In the genomic region with DNA sequence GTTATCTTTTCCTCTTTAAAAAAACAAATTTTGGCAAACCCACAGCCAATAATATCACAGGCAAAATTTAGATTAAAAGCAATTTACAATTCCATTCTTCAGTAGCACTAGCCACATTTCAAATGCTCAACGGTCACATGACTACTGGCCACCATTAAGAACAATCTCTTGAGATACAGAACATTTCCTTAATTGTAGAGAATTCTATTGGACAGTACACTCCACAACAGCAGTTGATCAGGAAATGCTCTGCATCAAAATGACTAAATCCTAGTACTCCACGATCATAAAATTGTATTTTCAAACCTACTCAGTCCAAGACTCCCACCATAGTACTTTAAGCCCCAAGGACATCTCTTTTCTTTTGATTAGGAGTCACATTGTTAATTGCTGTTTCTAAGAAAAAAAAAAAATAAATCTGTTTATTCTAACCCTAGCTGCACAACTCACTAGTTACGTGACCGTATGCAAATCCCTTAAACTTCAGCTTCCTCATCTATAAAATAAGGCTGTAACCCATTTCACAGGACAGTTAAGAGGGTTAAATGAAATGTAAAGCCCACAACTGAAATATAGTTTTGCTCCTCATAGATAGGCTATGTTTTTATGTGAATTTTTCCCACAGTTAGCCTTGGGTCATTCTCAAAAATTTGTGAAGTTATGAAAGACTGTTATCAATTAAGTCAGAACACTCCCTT, we compare ENCODE assay signal across 25 cellular contexts. TPM values are rescaled to one million over a fixed set of nuclear protein-coding genes. Genes with fewer than 3 reads are reported as not detected.
A peak's percentile ranks its signal among the peaks of the same experiment; 100 is the strongest.
DNase-seq lines count a peak whose midpoint lies in the region.
"Had no signal": no experiment of that assay in that cellular context is flagged by ENCODE, and none has a peak within 500 bp of the region (broad histone marks: within the 10 kb centered on the region; RNA-seq: fewer than 3 reads in every experiment).

No MANE protein-coding gene starts in this region.

- H3K36me3 ChIP-seq in CD8-positive, alpha-beta memory T cell (ENCODE audit: insufficient read depth, low read length), result peaks cover 64% of the 10 kb centered on the region
- H3K36me3 ChIP-seq in mesenchymal stem cell (ENCODE audit: control insufficient read depth in 1 of 2, insufficient read depth in 2 of 2, low read depth in 1 of 2, low read length in 2 of 2), result peaks cover 35 to 99% of the 10 kb centered on the region in 2 experiments

- no peaks in the 10 kb centered on the region for H3K27me3 Mint-ChIP-seq in activated T-cell treated with anti-CD3 and anti-CD28 coated beads, Interleukin-2, amount 50 U/mL, for 24 hours
- H3K27me3 Mint-ChIP-seq in CD8-positive, alpha-beta memory T cell, result no peaks in the 10 kb centered on the region
- H3K27me3 Mint-ChIP-seq in activated naive CD8-positive, alpha-beta T cell, result no peaks in the 10 kb centered on the region
- H3K27me3 Mint-ChIP-seq: activated T-helper 17 cell treated with anti-CD3 and anti-CD28 coated beads, Interleukin-2, amount 50 U/mL, for 72 hours; stimulated activated memory B cell treated with anti-CD40 and anti-IgM and Interleukin-4, amounts not matched to agents 10 μg/mL and 1 μg/mL and 100 μg/mL, for 72 hours had no signal

- H3K4ac ChIP-seq in mesenchymal stem cell (ENCODE audit: low read depth in 1 of 2, low read length in 2 of 2), result no peak overlapping the region

- H2BK5ac ChIP-seq in mesenchymal stem cell (ENCODE audit: low read depth, low read length, poor library complexity, severe bottlenecking), result no peak overlapping the region

- H4K91ac ChIP-seq in mesenchymal stem cell (ENCODE audit: low read length), result no peak overlapping the region

- H3K27ac ChIP-seq in CD8-positive, alpha-beta memory T cell (ENCODE audit: low read depth, low read length), result no peak overlapping the region
- H3K27ac ChIP-seq in mesenchymal stem cell (ENCODE audit: low read length, poor library complexity, severe bottlenecking), result no peak overlapping the region
- H3K27ac ChIP-seq: BLaER1, heart left ventricle, testis, vagina had no signal

- no peak for DNase-seq in activated T-cell treated with anti-CD3 and anti-CD28 coated beads, Interleukin-2, amount 50 U/mL, for 24 hours
- DNase-seq in activated T-cell treated with anti-CD3 and anti-CD28 coated beads for 4 hours (no peak), mesenchymal stem cell (no peak), NCI-H1417 (lab: John Stamatoyannopoulos, UW) (no peak), NCI-H2107 (lab: John Stamatoyannopoulos, UW) (no peak), NCI-H2081 treated with DMSO at 0.1 percent for 48 hours (lab: John Stamatoyannopoulos, UW) (no peak)
- no peak for DNase-seq in CD8-positive, alpha-beta memory T cell
- DNase-seq: ACHN; effector CD4-positive, alpha-beta T cell; HCEC 1CT; heart left ventricle; NCI-H1092; NCI-H1930; NCI-H226; NCI-H82; occipital lobe; small intestine; stimulated activated CD4-positive, alpha-beta T cell treated with anti-CD3 and anti-CD28 coated beads, Interleukin-2, amount 100 ng/mL, for 48 hours; T-helper 9 cell; testis had no signal

- 78% methylated on average over 1 of the region's 4 CpGs for WGBS in mesenchymal stem cell

- no peak overlapping the region for H3K18ac ChIP-seq in mesenchymal stem cell (ENCODE audit: low read depth in 1 of 2, low read length in 2 of 2)

- POLR2A ChIA-PET in CD8-positive, alpha-beta memory T cell (lab: Charles Lee), result interaction anchor here (1.1 kb wide), 1 partner anchor 9 kb away, joined by 3 read pairs; a partner anchor contains a TSS

- peaks cover 58% of the 10 kb centered on the region for H3K4me1 Mint-ChIP-seq in activated T-cell treated with anti-CD3 and anti-CD28 coated beads, Interleukin-2, amount 50 U/mL, for 24 hours (ENCODE audit: low read depth)
- H3K4me1 Mint-ChIP-seq in CD8-positive, alpha-beta memory T cell, result peaks cover 40 to 74% (median 69%) of the 10 kb centered on the region in 3 donors
- H3K4me1 Mint-ChIP-seq in activated naive CD8-positive, alpha-beta T cell (ENCODE audit: low read depth), result peaks cover 56% of the 10 kb centered on the region

- no peak overlapping the region for H3K23ac ChIP-seq in mesenchymal stem cell (ENCODE audit: low read length in 2 of 2)

- H3K9me3 Mint-ChIP-seq in activated T-cell treated with anti-CD3 and anti-CD28 coated beads, Interleukin-2, amount 50 U/mL, for 24 hours, result no peaks in the 10 kb centered on the region
- no peaks in the 10 kb centered on the region for H3K9me3 Mint-ChIP-seq in CD8-positive, alpha-beta memory T cell
- no peaks in the 10 kb centered on the region for H3K9me3 Mint-ChIP-seq in activated naive CD8-positive, alpha-beta T cell (ENCODE audit: low read depth)
- H3K9me3 Mint-ChIP-seq: activated T-helper 17 cell treated with anti-CD3 and anti-CD28 coated beads, Interleukin-2, amount 50 U/mL, for 72 hours; stimulated activated memory B cell treated with anti-CD40 and anti-IgM and Interleukin-4, amounts not matched to agents 10 μg/mL and 1 μg/mL and 100 μg/mL, for 72 hours had no signal

- peak overlapping the region; percentile 10 for H3K9ac ChIP-seq in mesenchymal stem cell (ENCODE audit: low read length)
- H3K9ac ChIP-seq: BLaER1 had no signal

- no peak overlapping the region for H2AFZ ChIP-seq in mesenchymal stem cell (ENCODE audit: low read depth, low read length)

- no peaks in the 10 kb centered on the region for H3K27me3 ChIP-seq in CD8-positive, alpha-beta memory T cell (ENCODE audit: insufficient read depth, low read length, poor library complexity, severe bottlenecking)
- H3K27me3 ChIP-seq in mesenchymal stem cell (ENCODE audit: control insufficient read depth in 1 of 2, insufficient read depth in 1 of 2, low read length in 2 of 2), result no peaks in the 10 kb centered on the region
- H3K27me3 ChIP-seq: BLaER1, heart left ventricle, testis, vagina had no signal

- H3K9me3 ChIP-seq in CD8-positive, alpha-beta memory T cell (ENCODE audit: low read length), result no peaks in the 10 kb centered on the region
- H3K9me3 ChIP-seq in mesenchymal stem cell (ENCODE audit: control insufficient read depth, low read length), result no peaks in the 10 kb centered on the region
- H3K9me3 ChIP-seq: BLaER1, heart left ventricle, testis, vagina had no signal

- peaks cover 97% of the 10 kb centered on the region for H3K36me3 Mint-ChIP-seq in activated T-cell treated with anti-CD3 and anti-CD28 coated beads, Interleukin-2, amount 50 U/mL, for 24 hours (ENCODE audit: low read depth)
- H3K36me3 Mint-ChIP-seq in CD8-positive, alpha-beta memory T cell, result peaks cover 0 to 90% (median 21%) of the 10 kb centered on the region in 3 donors
- H3K36me3 Mint-ChIP-seq in activated naive CD8-positive, alpha-beta T cell, result peaks cover 15% of the 10 kb centered on the region

- H3K4me3 Mint-ChIP-seq in activated T-cell treated with anti-CD3 and anti-CD28 coated beads, Interleukin-2, amount 50 U/mL, for 24 hours, result no peak overlapping the region
- H3K4me3 Mint-ChIP-seq in CD8-positive, alpha-beta memory T cell, result peak overlapping the region in 2 of 7 donors; percentile 11 to 34
- no peak overlapping the region for H3K4me3 Mint-ChIP-seq in activated naive CD8-positive, alpha-beta T cell
- H3K4me3 Mint-ChIP-seq: activated T-helper 17 cell treated with anti-CD3 and anti-CD28 coated beads, Interleukin-2, amount 50 U/mL, for 72 hours; stimulated activated memory B cell treated with anti-CD40 and anti-IgM and Interleukin-4, amounts not matched to agents 10 μg/mL and 1 μg/mL and 100 μg/mL, for 72 hours had no signal

- no peak overlapping the region for H3K4me2 ChIP-seq in mesenchymal stem cell (ENCODE audit: low read length, poor library complexity, severe bottlenecking)
- H3K4me2 ChIP-seq: BLaER1 had no signal

- H3K4me3 ChIP-seq in CD8-positive, alpha-beta memory T cell (ENCODE audit: low read length), result no peak overlapping the region
- no peak overlapping the region for H3K4me3 ChIP-seq in mesenchymal stem cell (ENCODE audit: insufficient read depth in 1 of 2, low read depth in 1 of 2, low read length in 2 of 2)
- H3K4me3 ChIP-seq: BLaER1, heart left ventricle, testis, vagina had no signal

- no peak overlapping the region for H2AK5ac ChIP-seq in mesenchymal stem cell (ENCODE audit: low read length, severe bottlenecking)

- no peak overlapping the region for H4K8ac ChIP-seq in mesenchymal stem cell (ENCODE audit: low read length)

- no peak overlapping the region for H3K14ac ChIP-seq in mesenchymal stem cell (ENCODE audit: low read length in 2 of 2)

- peak overlapping the region; percentile 81 for H3K27ac Mint-ChIP-seq in activated T-cell treated with anti-CD3 and anti-CD28 coated beads, Interleukin-2, amount 50 U/mL, for 24 hours
- H3K27ac Mint-ChIP-seq in CD8-positive, alpha-beta memory T cell, result peak overlapping the region in 7 of 8 donors; percentile 10 to 66 (median 53)
- peak overlapping the region; percentile 66 for H3K27ac Mint-ChIP-seq in activated naive CD8-positive, alpha-beta T cell
- H3K27ac Mint-ChIP-seq: activated T-helper 17 cell treated with anti-CD3 and anti-CD28 coated beads, Interleukin-2, amount 50 U/mL, for 72 hours; stimulated activated memory B cell treated with anti-CD40 and anti-IgM and Interleukin-4, amounts not matched to agents 10 μg/mL and 1 μg/mL and 100 μg/mL, for 72 hours had no signal

- H2BK12ac ChIP-seq in mesenchymal stem cell (ENCODE audit: low read length in 2 of 2), result no peak overlapping the region

- CTCF ChIA-PET in CD8-positive, alpha-beta memory T cell (lab: Charles Lee), result no interaction called here

- no peak overlapping the region for H2BK15ac ChIP-seq in mesenchymal stem cell (ENCODE audit: low read depth, poor library complexity, severe bottlenecking)

- peaks cover 33% of the 10 kb centered on the region for H3K4me1 ChIP-seq in CD8-positive, alpha-beta memory T cell (ENCODE audit: insufficient read depth, low read length)
- H3K4me1 ChIP-seq in mesenchymal stem cell (ENCODE audit: control insufficient read depth, insufficient read depth, low read depth, low read length), result peaks cover 2% of the 10 kb centered on the region
- H3K4me1 ChIP-seq: BLaER1 had no signal

- no peak overlapping the region for H2BK120ac ChIP-seq in mesenchymal stem cell (ENCODE audit: low read depth, low read length)

- peaks cover 2% of the 10 kb centered on the region for H3K79me1 ChIP-seq in mesenchymal stem cell (replicated peaks; ENCODE audit: low read length, poor library complexity, severe bottlenecking)

RNA-seq across cellular contexts. Expression of a gene that starts 9.8 kb away (rescaled TPM):
- total RNA-seq in CD8-positive, alpha-beta memory T cell, result 10 to 100 TPM; 95.1 to 95.6 TPM
- 120 TPM for polyA plus RNA-seq in CD8-positive, alpha-beta memory T cell
- polyA plus RNA-seq in mesenchymal stem cell (2013, experiment 1 of 2), result 74.6 TPM
- polyA plus RNA-seq in mesenchymal stem cell (2013, experiment 2 of 2), result 75.9 TPM

RNA-seq across cellular contexts. Expression of a gene that starts 42.3 kb away (rescaled TPM):
- 10 to 100 TPM; 19.6 to 25.3 TPM for total RNA-seq in CD8-positive, alpha-beta memory T cell
- 17.0 TPM for polyA plus RNA-seq in CD8-positive, alpha-beta memory T cell
- polyA plus RNA-seq in mesenchymal stem cell (2013, experiment 1 of 2), result 41.0 TPM
- 44.4 TPM for polyA plus RNA-seq in mesenchymal stem cell (2013, experiment 2 of 2)

RNA-seq across cellular contexts. Expression of a gene that starts 42.5 kb away (rescaled TPM):
- 10 to 100 TPM; 49.8 to 50.6 TPM for total RNA-seq in CD8-positive, alpha-beta memory T cell
- 46.1 TPM for polyA plus RNA-seq in CD8-positive, alpha-beta memory T cell
- polyA plus RNA-seq in mesenchymal stem cell (2013, experiment 1 of 2), result 27.2 TPM
- polyA plus RNA-seq in mesenchymal stem cell (2013, experiment 2 of 2), result 27.8 TPM
